In genomic region chr12:122438822-122439221, GRCh38 we compare ENCODE assay signal across 8 cellular contexts. TPM values are rescaled to one million over a fixed set of nuclear protein-coding genes. Genes with fewer than 3 reads are reported as not detected.
DNase-seq lines count a peak whose midpoint lies in the region; ATAC-seq, FAIRE-seq and TF ChIP-seq lines count a peak whose summit lies in the region.
"Not testable (repeated sequence)": the region's sequence is repeated elsewhere in the genome, so short reads cannot be mapped to it uniquely, and the experiment has no call there.

No MANE protein-coding gene starts in this region.

- TF ChIP-seq POLR2A in right lobe of liver (IDR thresholded peaks at IDR 0.05) = not testable (repeated sequence)

- H4K20me1 ChIP-seq in GM23338 (replicated peaks; ENCODE audit: insufficient read depth); PC-9 (ENCODE audit: insufficient read depth): not testable (repeated sequence)

- CTCF ChIA-PET in Caco-2 (lab: Charles Lee) = interaction anchor here (0.6 to 1.5 kb wide), 5 partner anchors 10 to 39 kb away, joined by 3 to 6 read pairs (median 4); no protein-coding TSS in a partner anchor
- CTCF ChIA-PET in PC-9 (lab: Charles Lee) = not testable (repeated sequence)

- H3K36me3 ChIP-seq in Caco-2 (ENCODE audit: control insufficient read depth, insufficient read depth, low read length); GM23338 (ENCODE audit: insufficient read depth); PC-9 (ENCODE audit: low read depth); bronchial epithelial cell (ENCODE audit: control insufficient read depth, insufficient read depth, low read length); right lobe of liver; parathyroid adenoma (ENCODE audit: control insufficient read depth, insufficient read depth, low read length); upper lobe of right lung: not testable (repeated sequence)

- peaks cover 10% of the 10 kb centered on the region for H3K4me1 Mint-ChIP-seq in Caco-2 (ENCODE audit: low read depth, unreplicated experiment)
- H3K4me1 Mint-ChIP-seq in GM23338 = not testable (repeated sequence)

- ATAC-seq in GM23338, upper lobe of right lung: not testable (repeated sequence)
- ATAC-seq in left lobe of liver (peak; percentile 87), right lobe of liver (peak; percentile 26 to 72 (median 60))

- H2AFZ ChIP-seq in GM23338 (peak overlapping the region; percentile 63), parathyroid adenoma (peak overlapping the region; percentile 39)
- H2AFZ ChIP-seq in PC-9 = not testable (repeated sequence)

- intact Hi-C loops in Caco-2 (cut with micrococcal nuclease; ENCODE audit: unreplicated experiment); PC-9 (cut with micrococcal nuclease; ENCODE audit: unreplicated experiment); right lobe of liver (cut with DNase I); upper lobe of right lung (cut with DNase I): not testable (repeated sequence)

- not testable (repeated sequence) for H3K4me3 ChIP-seq in Caco-2 (ENCODE audit: low read depth, low read length); GM23338; PC-9; bronchial epithelial cell (ENCODE audit: low read depth, low read length); right lobe of liver; parathyroid adenoma (ENCODE audit: low read depth, low read length); upper lobe of right lung

- H3F3A ChIP-seq in GM23338 (replicated peaks; ENCODE audit: low read depth); PC-9 (ENCODE audit: insufficient read depth, low read depth): not testable (repeated sequence)

- H3K27ac Mint-ChIP-seq in Caco-2 (ENCODE audit: unreplicated experiment) = peak overlapping the region; percentile 25
- 0 out of 2 replicates have a peak overlapping the region, but pooled peaks have one; percentile 11 for H3K27ac Mint-ChIP-seq in GM23338

- BruUV-seq in Caco-2 (replicated peaks; lab: Mats Ljungman, UMichigan); PC-9 (replicated peaks; lab: Mats Ljungman, UMichigan): not testable (repeated sequence)

- FAIRE-seq in bronchial epithelial cell (lab: Jason Lieb, UNC) = not testable (repeated sequence)

- peak in 1 of 2 experiments; percentile 47 for DNase-seq in Caco-2
- DNase-seq in GM23338 (ENCODE audit: low spot score); left lobe of liver (ENCODE audit: low spot score): not testable (repeated sequence)
- DNase-seq in PC-9 = peak; percentile 23 to 50
- peak; percentile 32 for DNase-seq in bronchial epithelial cell (ENCODE audit: low read depth)
- DNase-seq in right lobe of liver = peak in 1 of 3 donors; percentile 50
- DNase-seq in upper lobe of right lung = peak; percentile 65

- not testable (repeated sequence) for H3K4me1 ChIP-seq in Caco-2; GM23338 (ENCODE audit: insufficient read depth); PC-9 (replicated peaks; ENCODE audit: insufficient read depth); right lobe of liver; upper lobe of right lung
- H3K4me1 ChIP-seq in parathyroid adenoma = peaks cover 11% of the 10 kb centered on the region

- not testable (repeated sequence) for H3K27me3 ChIP-seq in Caco-2 (replicated peaks; ENCODE audit: control insufficient read depth, insufficient read depth, low read length); GM23338 (ENCODE audit: insufficient read depth); PC-9 (ENCODE audit: insufficient read depth, low read depth); bronchial epithelial cell (ENCODE audit: control insufficient read depth, insufficient read depth, low read length); right lobe of liver; parathyroid adenoma (ENCODE audit: control insufficient read depth, insufficient read depth, low read length); upper lobe of right lung

- POLR2A ChIA-PET in Caco-2 (lab: Charles Lee) = interaction anchor here (0.6 to 1.0 kb wide), 3 partner anchors 15 to 39 kb away, joined by 5 to 9 read pairs (median 9); no protein-coding TSS in a partner anchor
- POLR2A ChIA-PET in PC-9 (lab: Charles Lee; ENCODE audit: unreplicated experiment) = interaction anchor here (0.5 to 0.7 kb wide), 3 partner anchors 28 to 636 kb away, joined by 10 to 13 read pairs (median 12); no protein-coding TSS in a partner anchor

- not testable (repeated sequence) for H3K79me2 ChIP-seq in GM23338 (replicated peaks; ENCODE audit: insufficient read depth); PC-9 (ENCODE audit: low read depth); parathyroid adenoma

- H3K36me3 Mint-ChIP-seq in Caco-2 (ENCODE audit: insufficient read depth, unreplicated experiment); GM23338 (ENCODE audit: low read depth): not testable (repeated sequence)

- not testable (repeated sequence) for TF ChIP-seq CTCF in Caco-2 (IDR thresholded peaks at IDR 0.05; ENCODE audit: insufficient read depth in 1 of 2, low read depth in 1 of 2, low read length in 1 of 2, severe bottlenecking in 1 of 2, unreplicated experiment in 1 of 2); GM23338 (conservative IDR thresholded peaks at IDR 0.05; ENCODE audit: low read depth in 2 of 2); PC-9 (conservative IDR thresholded peaks at IDR 0.05); parathyroid adenoma (IDR thresholded peaks at IDR 0.05)
- TF ChIP-seq CTCF in bronchial epithelial cell (IDR thresholded peaks at IDR 0.05; ENCODE audit: insufficient read depth, low read length, severe bottlenecking) (peak; percentile 6), right lobe of liver (IDR thresholded peaks at IDR 0.05) (peak in 1 of 4 donors; percentile 11), upper lobe of right lung (IDR thresholded peaks at IDR 0.05) (peak; percentile 7)

- H3K4me2 ChIP-seq in GM23338; PC-9; parathyroid adenoma (ENCODE audit: low read length): not testable (repeated sequence)

- not testable (repeated sequence) for H3K9me3 Mint-ChIP-seq in Caco-2 (ENCODE audit: unreplicated experiment); GM23338

- 54% methylated on average over 8 of the region's 8 CpGs for whole genome bisulfite sequencing in right lobe of liver (ENCODE audit: insufficient coverage, low coverage, low lambda C conversion rate, missing lambda C conversion rate)

- H3K9me2 ChIP-seq in GM23338 (ENCODE audit: insufficient read depth); PC-9 (ENCODE audit: insufficient read depth): not testable (repeated sequence)

- not testable (repeated sequence) for H3K9me3 ChIP-seq in Caco-2; PC-9 (ENCODE audit: insufficient read depth, low read depth); right lobe of liver; parathyroid adenoma (ENCODE audit: control insufficient read depth, low read length); upper lobe of right lung

- H3K27ac ChIP-seq in GM23338 (ENCODE audit: low read depth); right lobe of liver; upper lobe of right lung: not testable (repeated sequence)
- H3K27ac ChIP-seq in PC-9 (peak overlapping the region; percentile 2; the same call in 1 of the 2 replicates), parathyroid adenoma (peak overlapping the region; percentile 36)

- H3K27me3 Mint-ChIP-seq in Caco-2 (ENCODE audit: insufficient read depth, unreplicated experiment); GM23338 (ENCODE audit: insufficient read depth, low read depth, poor library complexity): not testable (repeated sequence)

- H3K9ac ChIP-seq in parathyroid adenoma = not testable (repeated sequence)

- H3K4me3 Mint-ChIP-seq in Caco-2 (ENCODE audit: unreplicated experiment); GM23338: not testable (repeated sequence)

RNA-seq across cellular contexts. Expression of gene CLIP1, which starts 16.4 kb away (rescaled TPM):
- total RNA-seq in Caco-2 (2022) (80.9 and 85.0 TPM in 2 replicates), PC-9 (2021) (80.8 and 86.9 TPM in 2 replicates), bronchial epithelial cell (69.0 and 97.2 TPM in 2 replicates), left lobe of liver (38.9 TPM), right lobe of liver (10 to 100 TPM; 35.4 to 63.4 (median 43.1) TPM), upper lobe of right lung (108 TPM)
- 15.0 and 21.1 TPM in 2 replicates for total RNA-seq in GM23338 (2014; rRNA removed; shearing (Covaris generic))
- polyA plus RNA-seq in GM23338 (2016; fragmentation: Nextera tagmentation; extraction: Ambion mirVana) = 8.6 and 11.5 TPM in 2 replicates
